Comparison of ENCODE assay signal across 13 cellular contexts in the genomic region with DNA sequence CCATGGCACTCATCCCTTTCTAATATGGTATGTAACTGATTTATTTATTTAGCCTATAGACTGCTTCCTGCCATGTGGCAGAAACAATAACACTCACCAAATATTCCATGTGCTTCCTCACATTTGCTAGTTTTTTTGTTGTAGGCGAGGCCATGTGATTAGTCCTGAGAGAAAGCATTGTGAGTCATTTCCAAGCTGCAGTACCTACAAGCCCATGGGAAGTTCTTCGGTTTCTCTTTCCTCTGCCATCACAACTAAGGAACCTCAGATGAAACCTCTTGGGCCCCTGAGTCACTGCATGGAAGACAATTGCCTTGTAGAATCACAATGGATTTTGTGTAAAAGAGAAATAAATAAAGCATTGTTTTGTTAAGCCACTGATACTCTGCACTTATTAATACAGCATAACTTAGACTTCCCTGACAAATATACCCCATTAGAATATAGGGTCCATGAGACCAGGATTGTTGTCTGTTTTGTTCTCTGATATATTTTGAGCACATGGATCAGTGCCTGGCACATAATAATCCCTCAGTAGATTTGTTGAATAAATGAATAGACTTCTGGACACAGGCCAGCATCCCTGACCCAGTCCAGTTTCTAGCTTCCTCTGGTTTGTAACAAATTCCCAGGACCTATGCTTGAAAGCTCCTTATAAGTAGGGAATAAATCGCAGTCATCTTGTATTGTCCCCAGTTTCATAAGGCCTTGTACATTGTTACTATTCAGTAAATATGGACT.
DNase-seq lines count a peak whose midpoint lies in the region; ATAC-seq and TF ChIP-seq lines count a peak whose summit lies in the region.
"Had no signal": no experiment of that assay in that cellular context is flagged by ENCODE, and none has a peak within 500 bp of the region (broad histone marks: within the 10 kb centered on the region; RNA-seq: fewer than 3 reads in every experiment).

No MANE protein-coding gene starts in this region.

- peak; percentile 70 for DNase-seq in HS-5 (ENCODE audit: low read depth)
- peak; percentile 24 for DNase-seq in adipocyte (ENCODE audit: low read depth)
- peak; percentile 78 to 81 for DNase-seq in foreskin fibroblast
- peak; percentile 39 for DNase-seq in smooth muscle cell of the brain vasculature (ENCODE audit: low read depth, low spot score)
- DNase-seq in OCI-M2 (lab: John Stamatoyannopoulos, UW; ENCODE audit: unreplicated experiment) = no peak
- no peak for DNase-seq in stimulated activated CD4-positive, alpha-beta T cell treated with anti-CD3 and anti-CD28 coated beads, Interleukin-1b, Interleukin-23, amount 100 ng/mL, for 48 hours
- DNase-seq in NOMO-1 treated with DMSO at 0.1 percent for 48 hours (lab: John Stamatoyannopoulos, UW; ENCODE audit: unreplicated experiment) = no peak
- no peak for DNase-seq in stimulated activated effector memory CD8-positive, alpha-beta T cell treated with anti-CD3 and anti-CD28 coated beads, Interleukin-12 subunit alpha, Interleukin-12 subunit beta, amount 100 ng/mL, for 72 hours (ENCODE audit: low spot score in 2 of 2)
- DNase-seq: activated B cell treated with CpG ODN at 0.5 μM for 24 hours, cortex of kidney, NCI-H2081 had no signal

- no peak overlapping the region for H3K27ac Mint-ChIP-seq in stimulated activated effector memory CD8-positive, alpha-beta T cell treated with anti-CD3 and anti-CD28 coated beads, Interleukin-12 subunit alpha, Interleukin-12 subunit beta, amount 100 ng/mL, for 72 hours
- H3K27ac Mint-ChIP-seq: activated B cell treated with CpG ODN at 0.5 μM for 24 hours had no signal

- H3K36me3 ChIP-seq in adipocyte (ENCODE audit: control insufficient read depth, insufficient read depth, low read length, severe bottlenecking) = no peaks in the 10 kb centered on the region

- H3K4me1 Mint-ChIP-seq in stimulated activated effector memory CD8-positive, alpha-beta T cell treated with anti-CD3 and anti-CD28 coated beads, Interleukin-12 subunit alpha, Interleukin-12 subunit beta, amount 100 ng/mL, for 72 hours = no peaks in the 10 kb centered on the region
- H3K4me1 Mint-ChIP-seq: activated B cell treated with CpG ODN at 0.5 μM for 24 hours had no signal

- H3K9ac ChIP-seq in adipocyte (ENCODE audit: low read length) = no peak overlapping the region

- H3K27me3 ChIP-seq in adipocyte (replicated peaks; ENCODE audit: control insufficient read depth, insufficient read depth, low read length) = no peaks in the 10 kb centered on the region

- H3K4me3 Mint-ChIP-seq in stimulated activated effector memory CD8-positive, alpha-beta T cell treated with anti-CD3 and anti-CD28 coated beads, Interleukin-12 subunit alpha, Interleukin-12 subunit beta, amount 100 ng/mL, for 72 hours = no peak overlapping the region
- H3K4me3 Mint-ChIP-seq: activated B cell treated with CpG ODN at 0.5 μM for 24 hours had no signal

- H3K9me3 Mint-ChIP-seq in stimulated activated effector memory CD8-positive, alpha-beta T cell treated with anti-CD3 and anti-CD28 coated beads, Interleukin-12 subunit alpha, Interleukin-12 subunit beta, amount 100 ng/mL, for 72 hours = no peaks in the 10 kb centered on the region
- H3K9me3 Mint-ChIP-seq: activated B cell treated with CpG ODN at 0.5 μM for 24 hours had no signal

- no peaks in the 10 kb centered on the region for H3K9me3 ChIP-seq in adipocyte (ENCODE audit: control insufficient read depth, low read length)

- peaks cover 15% of the 10 kb centered on the region for H3K4me1 ChIP-seq in adipocyte (ENCODE audit: control insufficient read depth, insufficient read depth, low read length)

- no peak for TF ChIP-seq CTCF in foreskin fibroblast (IDR thresholded peaks at IDR 0.05; ENCODE audit: low read depth, low read length)

- no peak for ATAC-seq in stimulated activated effector memory CD8-positive, alpha-beta T cell treated with anti-CD3 and anti-CD28 coated beads, Interleukin-12 subunit alpha, Interleukin-12 subunit beta, amount 100 ng/mL, for 72 hours
- ATAC-seq: GM12878 had no signal

- H3K36me3 Mint-ChIP-seq in stimulated activated effector memory CD8-positive, alpha-beta T cell treated with anti-CD3 and anti-CD28 coated beads, Interleukin-12 subunit alpha, Interleukin-12 subunit beta, amount 100 ng/mL, for 72 hours = no peaks in the 10 kb centered on the region

- H3K4me3 ChIP-seq in adipocyte (ENCODE audit: low read length) (no peak overlapping the region), foreskin fibroblast (ENCODE audit: low read depth in 1 of 2, low read length in 2 of 2) (no peak overlapping the region)
- H3K4me3 ChIP-seq: GM12878, skin epidermis had no signal

Comparison
In these comparisons a context has a peak if more than half of its experiments do, and no peak if none do; other contexts are left out.
1. DNase-seq: peak in HS-5 (single experiment), adipocyte (single experiment), foreskin fibroblast (2 of 2) and smooth muscle cell of the brain vasculature (single experiment); none in OCI-M2 (single experiment), stimulated activated CD4-positive, alpha-beta T cell treated with anti-CD3 and anti-CD28 coated beads, Interleukin-1b, Interleukin-23, amount 100 ng/mL, for 48 hours (single experiment), NOMO-1 treated with DMSO at 0.1 percent for 48 hours (single experiment) and stimulated activated effector memory CD8-positive, alpha-beta T cell treated with anti-CD3 and anti-CD28 coated beads, Interleukin-12 subunit alpha, Interleukin-12 subunit beta, amount 100 ng/mL, for 72 hours (0 of 2).